ENCODE assay signal across 8 cellular contexts in genomic region chr3:13452490-13453335, GRCh38. TPM values are rescaled to one million over a fixed set of nuclear protein-coding genes. Genes with fewer than 3 reads are reported as not detected.
DNase-seq lines count a peak whose midpoint lies in the region; ATAC-seq, FAIRE-seq and TF ChIP-seq lines count a peak whose summit lies in the region.

No MANE protein-coding gene starts in this region.

- H3K9me3 Mint-ChIP-seq in chondrocyte (ENCODE audit: low read depth) = no peaks in the 10 kb centered on the region

- no peak for ATAC-seq in GM18505 (IDR thresholded peaks at IDR 0.05; ENCODE audit: unreplicated experiment)

- H3K36me3 Mint-ChIP-seq in chondrocyte (ENCODE audit: low read depth) = no peaks in the 10 kb centered on the region

- H3K4me1 Mint-ChIP-seq in chondrocyte (ENCODE audit: low read depth) = peaks cover 14% of the 10 kb centered on the region

- FAIRE-seq in TTC549 (lab: Jason Lieb, UNC) = peak; percentile 63

- no peak for TF ChIP-seq POLR2A in NB4 (IDR thresholded peaks at IDR 0.05; ENCODE audit: extremely low read depth, insufficient read length)
- no peak for TF ChIP-seq POLR2A in GM18505 (IDR thresholded peaks at IDR 0.05; ENCODE audit: borderline replicate concordance, extremely low read depth, insufficient read depth, insufficient read length)

- peaks cover 4% of the 10 kb centered on the region for H3K27me3 Mint-ChIP-seq in chondrocyte (ENCODE audit: low read depth)

- peak overlapping the region; percentile 84 for H3K4me3 Mint-ChIP-seq in chondrocyte (ENCODE audit: unreplicated experiment)

- H3K4me3 ChIP-seq in NB4 (ENCODE audit: low read depth, low read length) = peak overlapping the region; percentile 51

- H3K27ac Mint-ChIP-seq in chondrocyte (ENCODE audit: unreplicated experiment) = peak overlapping the region; percentile 96

- DNase-seq in A172 (ENCODE audit: low spot score) = peak; percentile 75
- peak; percentile 74 for DNase-seq in NB4 (ENCODE audit: low read depth)
- DNase-seq in chondrocyte (ENCODE audit: low spot score) = no peak
- peak; percentile 21 for DNase-seq in stimulated activated CD4-positive, alpha-beta T cell treated with anti-CD3 and anti-CD28 coated beads, Interleukin-4, amount 100 ng/mL, for 1 hour

- H3K27me3 ChIP-seq in layer of hippocampus (ENCODE audit: control insufficient read depth, insufficient read depth, low read length) = no peaks in the 10 kb centered on the region

- peak overlapping the region; percentile 98 for H3K27ac ChIP-seq in layer of hippocampus (ENCODE audit: low read depth, low read length)

- TF ChIP-seq CTCF in GM12872 (IDR thresholded peaks at IDR 0.05; ENCODE audit: insufficient read depth, low read depth, low read length) (peak; percentile 68), NB4 (IDR thresholded peaks at IDR 0.05; ENCODE audit: low read depth, low read length) (peak; percentile 58), chondrocyte (IDR thresholded peaks at IDR 0.05) (peak; percentile 90)

RNA-seq across cellular contexts. Expression of gene HDAC11, which starts 27.4 kb away (rescaled TPM):
- total RNA-seq in A172 (2014; rRNA removed; shearing (Covaris generic)) = 16.7 and 17.4 TPM in 2 replicates
- 10.7 to 16.5 TPM (median 15.2 TPM) in 3 replicates for total RNA-seq in chondrocyte

RNA-seq across cellular contexts. Expression of gene NUP210, which starts 32.6 kb away (rescaled TPM):
- 14.1 and 16.3 TPM in 2 replicates for total RNA-seq in A172 (2014; rRNA removed; shearing (Covaris generic))
- 0.72 to 1.3 TPM (median 0.82 TPM) in 3 replicates for total RNA-seq in chondrocyte
